2 cellular contexts compared by ENCODE assay signal in the genomic region with DNA sequence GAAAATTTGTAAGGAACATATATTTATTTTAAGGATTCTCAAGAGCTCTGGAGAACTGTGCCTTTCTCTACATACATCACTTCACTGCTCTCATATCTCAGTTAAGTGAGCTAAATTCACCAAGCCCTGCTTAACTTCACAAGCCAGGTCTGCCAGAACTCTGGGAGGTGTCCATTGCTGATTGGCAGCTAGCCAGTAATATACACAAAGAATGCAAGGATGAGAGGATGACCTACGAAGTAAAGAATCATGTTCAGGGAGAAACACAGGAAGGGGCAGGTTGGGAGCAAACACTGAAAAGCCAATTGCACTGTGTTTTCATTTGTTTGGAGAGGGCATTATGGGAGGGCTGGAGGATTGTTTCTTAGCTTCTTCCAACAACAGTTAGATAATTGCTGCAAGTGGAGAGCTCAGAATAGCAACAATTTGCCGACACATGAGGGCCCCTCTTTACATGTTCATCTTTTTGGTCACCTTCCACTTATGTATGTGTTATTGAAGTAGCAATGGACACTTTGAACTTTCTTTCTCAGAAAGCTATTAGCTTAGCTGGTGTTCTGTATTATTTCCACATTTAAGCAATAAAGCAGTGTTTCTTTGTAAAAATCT.
TF ChIP-seq lines count a peak whose summit lies in the region.

No MANE protein-coding gene starts in this region.

TF ChIP-seq in HepG2, 621 proteins besides CTCF, POLR2A, EP300 and RAD21 (continued from another document):
- TF ChIP-seq, protein P1, sequence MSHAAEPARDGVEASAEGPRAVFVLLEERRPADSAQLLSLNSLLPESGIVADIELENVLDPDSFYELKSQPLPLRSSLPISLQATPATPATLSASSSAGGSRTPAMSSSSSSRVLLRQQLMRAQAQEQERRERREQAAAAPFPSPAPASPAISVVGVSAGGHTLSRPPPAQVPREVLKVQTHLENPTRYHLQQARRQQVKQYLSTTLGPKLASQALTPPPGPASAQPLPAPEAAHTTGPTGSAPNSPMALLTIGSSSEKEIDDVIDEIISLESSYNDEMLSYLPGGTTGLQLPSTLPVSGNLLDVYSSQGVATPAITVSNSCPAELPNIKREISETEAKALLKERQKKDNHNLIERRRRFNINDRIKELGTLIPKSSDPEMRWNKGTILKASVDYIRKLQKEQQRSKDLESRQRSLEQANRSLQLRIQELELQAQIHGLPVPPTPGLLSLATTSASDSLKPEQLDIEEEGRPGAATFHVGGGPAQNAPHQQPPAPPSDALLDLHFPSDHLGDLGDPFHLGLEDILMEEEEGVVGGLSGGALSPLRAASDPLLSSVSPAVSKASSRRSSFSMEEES (CRISPR knock-in tag; IDR thresholded peaks at IDR 0.05), result no peak
- TF ChIP-seq SUZ12 (IDR thresholded peaks at IDR 0.05; ENCODE audit: low read depth, low read length) (no peak), ZFAT (CRISPR knock-in tag; conservative IDR thresholded peaks at IDR 0.05) (no peak), FIP1L1 (IDR thresholded peaks at IDR 0.05; ENCODE audit: borderline replicate concordance, insufficient read depth, low read depth, low read length) (no peak), ZNF460 (CRISPR knock-in tag; IDR thresholded peaks at IDR 0.05; ENCODE audit: borderline replicate concordance) (no peak), KIAA2018 (CRISPR knock-in tag; IDR thresholded peaks at IDR 0.05; ENCODE audit: borderline replicate concordance) (no peak), PHB2 (IDR thresholded peaks at IDR 0.05; ENCODE audit: partially characterized antibody) (no peak), TMF1 (CRISPR knock-in tag; IDR thresholded peaks at IDR 0.05; ENCODE audit: low read depth) (no peak), KLF13 (CRISPR knock-in tag; IDR thresholded peaks at IDR 0.05) (no peak), MEIS1 (CRISPR knock-in tag; IDR thresholded peaks at IDR 0.05; ENCODE audit: borderline replicate concordance) (no peak), SNAPC5 (CRISPR knock-in tag; IDR thresholded peaks at IDR 0.05; ENCODE audit: borderline replicate concordance) (no peak), ZNF615 (CRISPR knock-in tag; IDR thresholded peaks at IDR 0.05; ENCODE audit: borderline replicate concordance) (no peak), SOX5 (CRISPR knock-in tag; IDR thresholded peaks at IDR 0.05; ENCODE audit: borderline replicate concordance) (no peak), ZKSCAN1 (IDR thresholded peaks at IDR 0.05; ENCODE audit: low read length) (no peak)
TF ChIP-seq in HepG2: peak in this region for 0.

TF ChIP-seq in GM23338, 12 proteins besides CTCF, POLR2A, EP300 and RAD21 (continued from another document):
- TF ChIP-seq, protein P2, sequence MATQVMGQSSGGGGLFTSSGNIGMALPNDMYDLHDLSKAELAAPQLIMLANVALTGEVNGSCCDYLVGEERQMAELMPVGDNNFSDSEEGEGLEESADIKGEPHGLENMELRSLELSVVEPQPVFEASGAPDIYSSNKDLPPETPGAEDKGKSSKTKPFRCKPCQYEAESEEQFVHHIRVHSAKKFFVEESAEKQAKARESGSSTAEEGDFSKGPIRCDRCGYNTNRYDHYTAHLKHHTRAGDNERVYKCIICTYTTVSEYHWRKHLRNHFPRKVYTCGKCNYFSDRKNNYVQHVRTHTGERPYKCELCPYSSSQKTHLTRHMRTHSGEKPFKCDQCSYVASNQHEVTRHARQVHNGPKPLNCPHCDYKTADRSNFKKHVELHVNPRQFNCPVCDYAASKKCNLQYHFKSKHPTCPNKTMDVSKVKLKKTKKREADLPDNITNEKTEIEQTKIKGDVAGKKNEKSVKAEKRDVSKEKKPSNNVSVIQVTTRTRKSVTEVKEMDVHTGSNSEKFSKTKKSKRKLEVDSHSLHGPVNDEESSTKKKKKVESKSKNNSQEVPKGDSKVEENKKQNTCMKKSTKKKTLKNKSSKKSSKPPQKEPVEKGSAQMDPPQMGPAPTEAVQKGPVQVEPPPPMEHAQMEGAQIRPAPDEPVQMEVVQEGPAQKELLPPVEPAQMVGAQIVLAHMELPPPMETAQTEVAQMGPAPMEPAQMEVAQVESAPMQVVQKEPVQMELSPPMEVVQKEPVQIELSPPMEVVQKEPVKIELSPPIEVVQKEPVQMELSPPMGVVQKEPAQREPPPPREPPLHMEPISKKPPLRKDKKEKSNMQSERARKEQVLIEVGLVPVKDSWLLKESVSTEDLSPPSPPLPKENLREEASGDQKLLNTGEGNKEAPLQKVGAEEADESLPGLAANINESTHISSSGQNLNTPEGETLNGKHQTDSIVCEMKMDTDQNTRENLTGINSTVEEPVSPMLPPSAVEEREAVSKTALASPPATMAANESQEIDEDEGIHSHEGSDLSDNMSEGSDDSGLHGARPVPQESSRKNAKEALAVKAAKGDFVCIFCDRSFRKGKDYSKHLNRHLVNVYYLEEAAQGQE (IDR thresholded peaks at IDR 0.05; ENCODE audit: unreplicated experiment), result no peak
- TF ChIP-seq, protein P3, sequence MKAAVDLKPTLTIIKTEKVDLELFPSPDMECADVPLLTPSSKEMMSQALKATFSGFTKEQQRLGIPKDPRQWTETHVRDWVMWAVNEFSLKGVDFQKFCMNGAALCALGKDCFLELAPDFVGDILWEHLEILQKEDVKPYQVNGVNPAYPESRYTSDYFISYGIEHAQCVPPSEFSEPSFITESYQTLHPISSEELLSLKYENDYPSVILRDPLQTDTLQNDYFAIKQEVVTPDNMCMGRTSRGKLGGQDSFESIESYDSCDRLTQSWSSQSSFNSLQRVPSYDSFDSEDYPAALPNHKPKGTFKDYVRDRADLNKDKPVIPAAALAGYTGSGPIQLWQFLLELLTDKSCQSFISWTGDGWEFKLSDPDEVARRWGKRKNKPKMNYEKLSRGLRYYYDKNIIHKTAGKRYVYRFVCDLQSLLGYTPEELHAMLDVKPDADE (IDR thresholded peaks at IDR 0.05), result no peak
- TF ChIP-seq ZNF462 (CRISPR knock-in tag; IDR thresholded peaks at IDR 0.05), result no peak
- no peak for TF ChIP-seq POLR2AphosphoS5 (IDR thresholded peaks at IDR 0.05; ENCODE audit: low read depth)
- no peak for TF ChIP-seq ZNF114 (CRISPR knock-in tag; IDR thresholded peaks at IDR 0.05)
- no peak for TF ChIP-seq NANOG (IDR thresholded peaks at IDR 0.05; ENCODE audit: borderline replicate concordance)
